In genomic region chrX:19381326-19381725, GRCh38 we compare ENCODE assay signal across 21 cellular contexts.
"Had no signal": no experiment of that assay in that cellular context is flagged by ENCODE, and none has a peak within 500 bp of the region (broad histone marks: within the 10 kb centered on the region; RNA-seq: fewer than 3 reads in every experiment).

No MANE protein-coding gene starts in this region.

- H3K36me3 ChIP-seq: colonic mucosa, esophagus muscularis mucosa, gastroesophageal sphincter, heart left ventricle, left lung, lower lobe of right lung had no signal

- H3K9me3 Mint-ChIP-seq: dendritic cell treated with granulocyte-macrophage colony-stimulating factor and Interleukin-4, amounts not matched to agents 40 ng/mL and 50 ng/mL, for 4 days; effector memory CD8-positive, alpha-beta T cell had no signal

- H3K4me1 Mint-ChIP-seq: immature natural killer cell, mesothelial cell of epicardium had no signal

- H3K27ac ChIP-seq: colonic mucosa, esophagus muscularis mucosa, foreskin keratinocyte, gastroesophageal sphincter, heart left ventricle, hepatocyte, left lung, lower lobe of right lung had no signal

- H3K27ac Mint-ChIP-seq: dendritic cell treated with granulocyte-macrophage colony-stimulating factor and Interleukin-4, amounts not matched to agents 40 ng/mL and 50 ng/mL, for 4 days; effector memory CD8-positive, alpha-beta T cell; immature natural killer cell; mesothelial cell of epicardium had no signal

- H2AFZ ChIP-seq: hepatocyte had no signal

- H3K4me2 ChIP-seq: hepatocyte had no signal

- H3K4me1 ChIP-seq: colonic mucosa, esophagus muscularis mucosa, foreskin keratinocyte, gastroesophageal sphincter, heart left ventricle, left lung, lower lobe of right lung had no signal

- DNase-seq: colonic mucosa; cortex of kidney; effector CD8-positive, alpha-beta T cell; effector memory CD8-positive, alpha-beta T cell; foreskin keratinocyte; heart left ventricle; hypothalamus; immature natural killer cell; islet precursor cell; kidney; kidney glomerular epithelial cell; left lung; left ventricle myocardium superior; lower lobe of right lung; mesenchymal stem cell; mucosa of descending colon had no signal

- H3K9me3 ChIP-seq: colonic mucosa, gastroesophageal sphincter, left lung, lower lobe of right lung, mucosa of descending colon had no signal

- H3K4me3 Mint-ChIP-seq: dendritic cell treated with granulocyte-macrophage colony-stimulating factor and Interleukin-4, amounts not matched to agents 40 ng/mL and 50 ng/mL, for 4 days; effector memory CD8-positive, alpha-beta T cell; immature natural killer cell; mesothelial cell of epicardium had no signal

- H3K4me3 ChIP-seq: colonic mucosa, esophagus muscularis mucosa, gastroesophageal sphincter, heart left ventricle, hepatocyte, left lung, lower lobe of right lung, mucosa of descending colon had no signal

- ATAC-seq: effector memory CD8-positive, alpha-beta T cell; foreskin keratinocyte; gastroesophageal sphincter; heart left ventricle; left lung; left ventricle myocardium superior; lower lobe of right lung; mucosa of descending colon had no signal

- H3K27me3 ChIP-seq: colonic mucosa, esophagus muscularis mucosa, foreskin keratinocyte, gastroesophageal sphincter, hepatocyte, left lung had no signal

- H3K36me3 Mint-ChIP-seq: immature natural killer cell, mesothelial cell of epicardium had no signal
